Comparison of ENCODE assay signal across 11 cellular contexts in the genomic region with DNA sequence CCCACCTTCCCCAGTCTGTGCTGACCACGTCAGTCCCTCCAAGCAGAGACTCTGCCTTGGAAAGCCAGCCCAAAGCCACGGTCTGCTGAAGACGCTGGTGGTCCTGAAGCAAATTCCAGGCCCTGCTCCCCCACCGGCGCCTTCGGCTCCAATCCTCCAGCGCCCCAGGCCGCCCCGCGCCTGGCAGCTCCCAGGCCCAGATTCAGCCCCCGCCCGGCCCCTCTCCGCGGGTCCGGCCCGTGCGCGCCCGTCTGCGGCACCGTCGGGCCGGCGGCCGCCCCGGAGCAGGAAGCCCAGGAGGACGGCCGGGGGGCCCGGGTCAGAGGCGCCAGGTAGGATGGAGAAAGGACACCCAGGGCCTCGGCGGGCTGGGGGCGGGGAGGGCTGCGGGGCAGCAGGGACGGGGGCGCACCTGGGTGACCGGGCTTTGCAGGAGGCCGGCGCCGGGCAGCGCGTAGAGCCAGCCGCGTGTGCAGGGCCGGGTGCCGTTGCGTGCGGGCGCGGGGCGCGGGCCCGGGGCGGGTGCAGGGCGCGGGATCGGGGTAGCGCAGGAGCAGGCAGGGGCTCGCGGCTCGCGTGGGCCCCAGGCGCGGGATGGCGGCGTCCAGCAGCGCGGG. TPM values are rescaled to one million over a fixed set of nuclear protein-coding genes. Genes with fewer than 3 reads are reported as not detected.
A peak's percentile ranks its signal among the peaks of the same experiment; 100 is the strongest.
DNase-seq lines count a peak whose midpoint lies in the region; ATAC-seq, FAIRE-seq and TF ChIP-seq lines count a peak whose summit lies in the region.
"Had no signal": no experiment of that assay in that cellular context is flagged by ENCODE, and none has a peak within 500 bp of the region (broad histone marks: within the 10 kb centered on the region; RNA-seq: fewer than 3 reads in every experiment).

No MANE protein-coding gene starts in this region.

- H3K27ac ChIP-seq in astrocyte (ENCODE audit: low read depth, low read length) = no peak overlapping the region
- H3K27ac ChIP-seq in left lung = peak overlapping the region; percentile 48 to 50
- H3K27ac ChIP-seq in tibial artery = no peak overlapping the region

- FAIRE-seq in astrocyte (lab: Jason Lieb, UNC) = no peak
- FAIRE-seq: bronchial epithelial cell, islet of Langerhans, TTC549 had no signal

- H3K27me3 ChIP-seq in astrocyte (ENCODE audit: insufficient read depth, low read length) (peaks cover 29% of the 10 kb centered on the region), left lung (peaks cover 19 to 90% of the 10 kb centered on the region in 2 donors), tibial artery (peaks cover 0 to 71% of the 10 kb centered on the region in 2 donors)

- DNase-seq in activated naive CD4-positive, alpha-beta T cell treated with anti-CD3 and anti-CD28 coated beads, Interleukin-2, amount 10 ng/mL, durations not matched to agents 7 days and 5 days = no peak
- no peak for DNase-seq in activated naive CD4-positive, alpha-beta T cell treated with anti-CD3 and anti-CD28 coated beads, Interleukin-2, amount 50 U/mL, for 16 hours
- no peak for DNase-seq in astrocyte (ENCODE audit: low read depth)
- DNase-seq in left lung = peak in 1 of 2 donors; percentile 80
- DNase-seq in tibial artery = no peak
- no peak for DNase-seq in GM10266 (ENCODE audit: extremely low spot score)

- H3K9me3 ChIP-seq in astrocyte (ENCODE audit: insufficient read depth, low read depth, low read length) = peaks cover 4% of the 10 kb centered on the region
- no peaks in the 10 kb centered on the region for H3K9me3 ChIP-seq in left lung
- H3K9me3 ChIP-seq in tibial artery = no peaks in the 10 kb centered on the region

- peak overlapping the region; percentile 31 for H3K4me3 Mint-ChIP-seq in activated naive CD4-positive, alpha-beta T cell treated with anti-CD3 and anti-CD28 coated beads, Interleukin-2, amount 10 ng/mL, durations not matched to agents 7 days and 5 days
- no peak overlapping the region for H3K4me3 Mint-ChIP-seq in astrocyte (ENCODE audit: unreplicated experiment)

- ATAC-seq in left lung (no peak), GM19324 (IDR thresholded peaks at IDR 0.05; ENCODE audit: low FRiP score, unreplicated experiment) (no peak), GM21619 (IDR thresholded peaks at IDR 0.05; ENCODE audit: unreplicated experiment) (no peak)

- peak overlapping the region; percentile 34 for H2AFZ ChIP-seq in astrocyte (ENCODE audit: low read depth, low read length)

- H3K4me1 ChIP-seq in astrocyte (ENCODE audit: insufficient read depth, low read length) (no peaks in the 10 kb centered on the region), left lung (peaks cover 0 to 26% of the 10 kb centered on the region in 2 donors), tibial artery (peaks cover 0 to 18% (median 6%) of the 10 kb centered on the region in 4 donors)

- H3K36me3 ChIP-seq in astrocyte (ENCODE audit: insufficient read depth, low read length) = no peaks in the 10 kb centered on the region
- H3K36me3 ChIP-seq in left lung = peaks cover 0 to 4% of the 10 kb centered on the region in 2 donors
- no peaks in the 10 kb centered on the region for H3K36me3 ChIP-seq in tibial artery

- H3K9ac ChIP-seq in astrocyte (ENCODE audit: low read length) = no peak overlapping the region

- H3K27me3 Mint-ChIP-seq in activated naive CD4-positive, alpha-beta T cell treated with anti-CD3 and anti-CD28 coated beads, Interleukin-2, amount 10 ng/mL, durations not matched to agents 7 days and 5 days = peaks cover 79% of the 10 kb centered on the region
- H3K27me3 Mint-ChIP-seq in astrocyte (ENCODE audit: low read depth, unreplicated experiment) = peaks cover 37% of the 10 kb centered on the region

- no peak overlapping the region for H3K4me3 ChIP-seq in astrocyte (ENCODE audit: insufficient read depth, low read depth, low read length)
- H3K4me3 ChIP-seq in left lung = peak overlapping the region; percentile 37 to 51
- H3K4me3 ChIP-seq in tibial artery = peak overlapping the region; percentile 2 to 17

- no peaks in the 10 kb centered on the region for H3K36me3 Mint-ChIP-seq in activated naive CD4-positive, alpha-beta T cell treated with anti-CD3 and anti-CD28 coated beads, Interleukin-2, amount 10 ng/mL, durations not matched to agents 7 days and 5 days
- H3K36me3 Mint-ChIP-seq in astrocyte (ENCODE audit: low read depth, unreplicated experiment) = no peaks in the 10 kb centered on the region

- peak overlapping the region; percentile 74 for H3K4me2 ChIP-seq in astrocyte (ENCODE audit: low read length)

- no peaks in the 10 kb centered on the region for H4K20me1 ChIP-seq in astrocyte (ENCODE audit: insufficient read depth, low read length)

- H3K4me1 Mint-ChIP-seq in activated naive CD4-positive, alpha-beta T cell treated with anti-CD3 and anti-CD28 coated beads, Interleukin-2, amount 10 ng/mL, durations not matched to agents 7 days and 5 days = peaks cover 16% of the 10 kb centered on the region
- H3K4me1 Mint-ChIP-seq in astrocyte (ENCODE audit: low read depth, unreplicated experiment) = no peaks in the 10 kb centered on the region

- no peaks in the 10 kb centered on the region for H3K79me2 ChIP-seq in astrocyte (ENCODE audit: insufficient read depth, low read length)

- H3K9me3 Mint-ChIP-seq in activated naive CD4-positive, alpha-beta T cell treated with anti-CD3 and anti-CD28 coated beads, Interleukin-2, amount 10 ng/mL, durations not matched to agents 7 days and 5 days = no peaks in the 10 kb centered on the region
- peaks cover 9% of the 10 kb centered on the region for H3K9me3 Mint-ChIP-seq in astrocyte (ENCODE audit: unreplicated experiment)

- TF ChIP-seq CTCF in astrocyte (IDR thresholded peaks at IDR 0.05; ENCODE audit: insufficient read depth, low read depth, low read length) (no peak), left lung (IDR thresholded peaks at IDR 0.05) (no peak), tibial artery (IDR thresholded peaks at IDR 0.05) (no peak), GM10266 (IDR thresholded peaks at IDR 0.05; ENCODE audit: control insufficient read depth, insufficient read depth, low read depth, missing control alignments) (no peak)

- CTCF ChIA-PET in activated naive CD4-positive, alpha-beta T cell treated with anti-CD3 and anti-CD28 coated beads, Interleukin-2, amount 10 ng/mL, durations not matched to agents 7 days and 5 days (lab: Charles Lee) = no interaction called here

- intact Hi-C loops in left lung (cut with DNase I) = no loop called here
- intact Hi-C loops in tibial artery (cut with DNase I; ENCODE audit: low total_unique reads) = no loop called here

- H3K27ac Mint-ChIP-seq in activated naive CD4-positive, alpha-beta T cell treated with anti-CD3 and anti-CD28 coated beads, Interleukin-2, amount 10 ng/mL, durations not matched to agents 7 days and 5 days = no peak overlapping the region
- no peak overlapping the region for H3K27ac Mint-ChIP-seq in astrocyte (ENCODE audit: unreplicated experiment)

RNA-seq across cellular contexts. Expression of a gene that starts 0.6 kb away (rescaled TPM):
- total RNA-seq in astrocyte (0.58 and 1.3 TPM in 2 replicates), left lung (100 to 1,000 TPM; 171 to 283 TPM)

RNA-seq across cellular contexts. Expression of a gene that starts 16.5 kb away (rescaled TPM):
- total RNA-seq in astrocyte (12.2 and 15.5 TPM in 2 replicates), left lung (1 to 10 TPM; 8.1 to 9.5 TPM)

RNA-seq across cellular contexts. Expression of a gene that starts 29.4 kb away (rescaled TPM):
- 0.17 and 0.18 TPM in 2 replicates for total RNA-seq in astrocyte
- 1 to 10 TPM; 1.6 to 4.2 TPM for total RNA-seq in left lung

Comparison
In these comparisons a context has a peak if more than half of its experiments do, and no peak if none do; other contexts are left out.
1. H3K27ac ChIP-seq: peak in left lung (2 of 2); none in astrocyte (single experiment) and tibial artery (0 of 2).
2. RNA of a gene that starts 0.6 kb away (total RNA-seq): 171 to 283 TPM in left lung; 0.58 to 1.3 TPM in astrocyte; every median in the first group is over 10 times any median in the second.